Comparison of ENCODE assay signal across 4 cellular contexts in genomic region chr5:177801427-177801826, GRCh38. TPM values are rescaled to one million over a fixed set of nuclear protein-coding genes. Genes with fewer than 3 reads are reported as not detected.
"Had no signal": no experiment of that assay in that cellular context is flagged by ENCODE, and none has a peak within 500 bp of the region (broad histone marks: within the 10 kb centered on the region; RNA-seq: fewer than 3 reads in every experiment).

No MANE protein-coding gene starts in this region.

RNA-seq across cellular contexts. Expression of gene FAM153A, which starts 18.7 kb away (rescaled TPM):
- total RNA-seq: kidney epithelial cell, lung microvascular endothelial cell, SJSA1 had no signal
- polyA plus RNA-seq: neural cell had no signal
